1 cellular context compared by ENCODE assay signal in genomic region chr6:18235524-18235923, GRCh38.
TF ChIP-seq lines count a peak whose summit lies in the region.

No MANE protein-coding gene starts in this region.

TF ChIP-seq in HepG2, 621 proteins besides CTCF, POLR2A, EP300 and RAD21 (continued from another document):
- TF ChIP-seq GLMP (CRISPR knock-in tag; IDR thresholded peaks at IDR 0.05; ENCODE audit: borderline replicate concordance), result no peak
- TF ChIP-seq ZNF431 (CRISPR knock-in tag; IDR thresholded peaks at IDR 0.05; ENCODE audit: borderline replicate concordance, low read depth), result no peak
